16 cellular contexts compared by ENCODE assay signal in genomic region chr2:241379481-241380480, GRCh38. TPM values are rescaled to one million over a fixed set of nuclear protein-coding genes. Genes with fewer than 3 reads are reported as not detected.
DNase-seq lines count a peak whose midpoint lies in the region; TF ChIP-seq lines count a peak whose summit lies in the region.
"Had no signal": no experiment of that assay in that cellular context is flagged by ENCODE, and none has a peak within 500 bp of the region (broad histone marks: within the 10 kb centered on the region; RNA-seq: fewer than 3 reads in every experiment).

No MANE protein-coding gene starts in this region.

- CTCF ChIA-PET in SK-N-SH (lab: Yijun Ruan, JAX), result interaction anchor here (1.3 kb wide), 1 partner anchor 12 kb away, joined by 3 read pairs; no protein-coding TSS in a partner anchor
- CTCF ChIA-PET in CD8-positive, alpha-beta memory T cell (lab: Charles Lee), result no interaction called here

- peaks cover 77% of the 10 kb centered on the region; the same call in 1 of the 2 replicates for H3K79me2 ChIP-seq in SK-N-SH (ENCODE audit: insufficient read depth)
- H3K79me2 ChIP-seq in smooth muscle cell (ENCODE audit: low read depth), result peaks cover 45% of the 10 kb centered on the region

- H3K4me3 Mint-ChIP-seq in CD8-positive, alpha-beta memory T cell, result no peak overlapping the region
- H3K4me3 Mint-ChIP-seq: activated naive CD8-positive, alpha-beta T cell treated with anti-CD3 and anti-CD28 coated beads, Interleukin-2, amount 10 ng/mL, durations not matched to agents 7 days and 5 days had no signal

- H3K27ac Mint-ChIP-seq in CD8-positive, alpha-beta memory T cell, result no peak overlapping the region
- H3K27ac Mint-ChIP-seq: activated naive CD8-positive, alpha-beta T cell treated with anti-CD3 and anti-CD28 coated beads, Interleukin-2, amount 10 ng/mL, durations not matched to agents 7 days and 5 days had no signal

- no peak for TF ChIP-seq CTCF in SK-N-SH (IDR thresholded peaks at IDR 0.05)
- TF ChIP-seq CTCF in foreskin fibroblast (IDR thresholded peaks at IDR 0.05; ENCODE audit: low read depth, low read length), result no peak
- TF ChIP-seq CTCF in smooth muscle cell (IDR thresholded peaks at IDR 0.05; ENCODE audit: borderline replicate concordance, insufficient read depth, poor library complexity, severe bottlenecking), result no peak

- H3K36me3 Mint-ChIP-seq in CD8-positive, alpha-beta memory T cell, result peaks cover 0 to 25% (median 8%) of the 10 kb centered on the region in 3 donors

- peak; percentile 63 for DNase-seq in AG20443 (ENCODE audit: low spot score)
- no peak for DNase-seq in SK-N-SH
- peak; percentile 34 to 73 for DNase-seq in foreskin fibroblast
- DNase-seq in smooth muscle cell (lab: John Stamatoyannopoulos, UW; ENCODE audit: unreplicated experiment), result no peak
- no peak for DNase-seq in CD8-positive, alpha-beta memory T cell
- DNase-seq in NCI-H2227 (lab: John Stamatoyannopoulos, UW; ENCODE audit: unreplicated experiment), result no peak
- DNase-seq in dermis blood vessel endothelial cell, result no peak
- DNase-seq in NCI-H1436 treated with DMSO at 0.1 percent for 48 hours (lab: John Stamatoyannopoulos, UW), result no peak
- DNase-seq: activated CD4-positive, CD25-positive, alpha-beta regulatory T cell treated with anti-CD3 and anti-CD28 coated beads, Interleukin-2, amount 50 U/mL, for 72 hours; activated naive CD8-positive, alpha-beta T cell treated with anti-CD3 and anti-CD28 coated beads, Interleukin-2, amount 10 ng/mL, durations not matched to agents 7 days and 5 days; DND-41; H7; MV-4-11; NCI-H2171 treated with DMSO at 0.1 percent for 48 hours; T-helper 1 cell had no signal

- H3K27me3 ChIP-seq in SK-N-SH (ENCODE audit: insufficient read depth) (no peaks in the 10 kb centered on the region), smooth muscle cell (ENCODE audit: low read depth) (no peaks in the 10 kb centered on the region)
- no peaks in the 10 kb centered on the region for H3K27me3 ChIP-seq in CD8-positive, alpha-beta memory T cell (ENCODE audit: insufficient read depth, low read length, poor library complexity, severe bottlenecking)
- H3K27me3 ChIP-seq: BLaER1 treated with 17β-estradiol and CSF1 and Interleukin-3, amounts not matched to agents 10 nM and 100 nM had no signal

- H4K20me1 ChIP-seq in SK-N-SH (ENCODE audit: insufficient read depth) (peaks cover 4% of the 10 kb centered on the region; the same call in 1 of the 2 replicates), smooth muscle cell (ENCODE audit: low read depth) (peaks cover 51% of the 10 kb centered on the region)

- H3K27ac ChIP-seq in SK-N-SH (ENCODE audit: low read depth in 2 of 2, low read length in 1 of 2) (peak overlapping the region; percentile 40 to 71; a peak in 2 of 4 replicates), smooth muscle cell (ENCODE audit: low read depth) (peak overlapping the region; percentile 4)
- no peak overlapping the region for H3K27ac ChIP-seq in CD8-positive, alpha-beta memory T cell (ENCODE audit: low read depth, low read length)
- H3K27ac ChIP-seq: BLaER1 treated with 17β-estradiol and CSF1 and Interleukin-3, amounts not matched to agents 10 nM and 100 nM had no signal

- H3K9me3 ChIP-seq in SK-N-SH (no peaks in the 10 kb centered on the region), smooth muscle cell (replicated peaks; ENCODE audit: low read depth) (no peaks in the 10 kb centered on the region)
- no peaks in the 10 kb centered on the region for H3K9me3 ChIP-seq in CD8-positive, alpha-beta memory T cell (ENCODE audit: low read length)

- no peak for TF ChIP-seq EP300 in SK-N-SH (IDR thresholded peaks at IDR 0.05; ENCODE audit: borderline replicate concordance in 1 of 2, low read depth in 1 of 2, low read length in 1 of 2)

- H3K36me3 ChIP-seq in SK-N-SH (replicated peaks in 1 of 2; ENCODE audit: control insufficient read depth in 1 of 2, insufficient read depth in 2 of 2, low read length in 1 of 2) (peaks cover 5 to 13% of the 10 kb centered on the region in 2 experiments), smooth muscle cell (ENCODE audit: low read depth) (no peaks in the 10 kb centered on the region)
- H3K36me3 ChIP-seq in CD8-positive, alpha-beta memory T cell (ENCODE audit: insufficient read depth, low read length), result peaks cover 5% of the 10 kb centered on the region

- no peak for TF ChIP-seq RAD21 in SK-N-SH (IDR thresholded peaks at IDR 0.05; ENCODE audit: low read length)

- POLR2A ChIA-PET in SK-N-SH (lab: Yijun Ruan, JAX), result no interaction called here
- POLR2A ChIA-PET in CD8-positive, alpha-beta memory T cell (lab: Charles Lee), result no interaction called here

- H3F3A ChIP-seq in SK-N-SH (replicated peaks; ENCODE audit: insufficient read depth), result no peaks in the 10 kb centered on the region
- no peaks in the 10 kb centered on the region for H3F3A ChIP-seq in smooth muscle cell (ENCODE audit: low read depth)

- H3K9me3 Mint-ChIP-seq in CD8-positive, alpha-beta memory T cell, result no peaks in the 10 kb centered on the region
- H3K9me3 Mint-ChIP-seq: activated naive CD8-positive, alpha-beta T cell treated with anti-CD3 and anti-CD28 coated beads, Interleukin-2, amount 10 ng/mL, durations not matched to agents 7 days and 5 days had no signal

- H3K9me2 ChIP-seq in SK-N-SH, result no peaks in the 10 kb centered on the region

- H3K4me3 ChIP-seq in SK-N-SH (ENCODE audit: low read depth in 2 of 2, low read length in 1 of 2) (no peak overlapping the region), foreskin fibroblast (ENCODE audit: low read depth in 1 of 2, low read length in 2 of 2) (peak overlapping the region in 1 of 2 donors; percentile 2), smooth muscle cell (no peak overlapping the region)
- H3K4me3 ChIP-seq in CD8-positive, alpha-beta memory T cell (ENCODE audit: low read length), result no peak overlapping the region
- H3K4me3 ChIP-seq: BLaER1 treated with 17β-estradiol and CSF1 and Interleukin-3, amounts not matched to agents 10 nM and 100 nM had no signal

- no peaks in the 10 kb centered on the region for H3K27me3 Mint-ChIP-seq in CD8-positive, alpha-beta memory T cell
- H3K27me3 Mint-ChIP-seq: activated naive CD8-positive, alpha-beta T cell treated with anti-CD3 and anti-CD28 coated beads, Interleukin-2, amount 10 ng/mL, durations not matched to agents 7 days and 5 days had no signal

- 78% methylated on average over 7 of the region's 9 CpGs for WGBS in SK-N-SH (ENCODE audit: low lambda C conversion rate)
- WGBS in smooth muscle cell (ENCODE audit: low lambda C conversion rate), result 87% methylated on average over 9 of the region's 9 CpGs

- peaks cover 0 to 6% (median 4%) of the 10 kb centered on the region in 3 donors for H3K4me1 Mint-ChIP-seq in CD8-positive, alpha-beta memory T cell

- peak overlapping the region; percentile 17; the same call in 1 of the 2 replicates for H3K4me2 ChIP-seq in SK-N-SH
- peak overlapping the region; percentile 26 for H3K4me2 ChIP-seq in smooth muscle cell
- H3K4me2 ChIP-seq: BLaER1 treated with 17β-estradiol and CSF1 and Interleukin-3, amounts not matched to agents 10 nM and 100 nM had no signal

- H3K4me1 ChIP-seq in SK-N-SH (ENCODE audit: control insufficient read depth in 1 of 2, insufficient read depth in 2 of 2, low read depth in 1 of 2, low read length in 1 of 2) (peaks cover 8 to 12% of the 10 kb centered on the region in 2 experiments), smooth muscle cell (ENCODE audit: low read depth) (no peaks in the 10 kb centered on the region)
- no peaks in the 10 kb centered on the region for H3K4me1 ChIP-seq in CD8-positive, alpha-beta memory T cell (ENCODE audit: insufficient read depth, low read length)

- no peak overlapping the region for H2AFZ ChIP-seq in SK-N-SH (ENCODE audit: low read depth)
- no peak overlapping the region for H2AFZ ChIP-seq in smooth muscle cell (ENCODE audit: low read depth)

- H3K9ac ChIP-seq in SK-N-SH (no peak overlapping the region), smooth muscle cell (ENCODE audit: low read depth) (no peak overlapping the region)
- H3K9ac ChIP-seq: BLaER1 treated with 17β-estradiol and CSF1 and Interleukin-3, amounts not matched to agents 10 nM and 100 nM had no signal

TF ChIP-seq in SK-N-SH, 30 proteins besides CTCF, POLR2A, EP300 and RAD21:
- TF ChIP-seq MAX (IDR thresholded peaks at IDR 0.05; ENCODE audit: low read depth) (no peak), RFX5 (IDR thresholded peaks at IDR 0.05; ENCODE audit: low read length) (no peak), SMC3 (IDR thresholded peaks at IDR 0.05; ENCODE audit: low read depth, low read length) (no peak), TCF12 (IDR thresholded peaks at IDR 0.05) (no peak), CHD2 (IDR thresholded peaks at IDR 0.05; ENCODE audit: low read length, partially characterized antibody) (no peak), JUND (IDR thresholded peaks at IDR 0.05) (no peak), GATA2 (CRISPR knock-in tag; IDR thresholded peaks at IDR 0.05) (no peak), MEF2A (IDR thresholded peaks at IDR 0.05; ENCODE audit: borderline replicate concordance, low read depth) (no peak), PBX3 (IDR thresholded peaks at IDR 0.05) (no peak)
TF ChIP-seq in SK-N-SH: peak in this region for 0.

RNA-seq across cellular contexts. Expression of gene FARP2, which starts 23.7 kb away (rescaled TPM):
- 11.5 and 13.9 TPM in 2 replicates for polyA plus RNA-seq in SK-N-SH (2012; rRNA removed)
- polyA plus RNA-seq in SK-N-SH (2012; cell fraction: cytosol; rRNA removed), result 11.9 and 13.0 TPM in 2 replicates
- 34.1 and 68.4 TPM in 2 replicates for polyA plus RNA-seq in SK-N-SH (2012; cell fraction: nucleus; rRNA removed)
- total RNA-seq in smooth muscle cell, result 27.4 and 27.6 TPM in 2 replicates
- polyA plus RNA-seq in smooth muscle cell, result 15.9 and 18.4 TPM in 2 replicates
- 10 to 100 TPM; 32.8 to 36.0 TPM for total RNA-seq in CD8-positive, alpha-beta memory T cell
- polyA plus RNA-seq in CD8-positive, alpha-beta memory T cell, result 10.4 TPM
- 38.3 and 43.8 TPM in 2 replicates for total RNA-seq in dermis blood vessel endothelial cell

Comparison
In these comparisons a context has a peak if more than half of its experiments do, and no peak if none do; other contexts are left out.
1. DNase-seq: peak in AG20443 (single experiment) and foreskin fibroblast (2 of 2); none in SK-N-SH (single experiment), smooth muscle cell (single experiment), CD8-positive, alpha-beta memory T cell (0 of 5), NCI-H2227 (single experiment), dermis blood vessel endothelial cell (single experiment) and NCI-H1436 treated with DMSO at 0.1 percent for 48 hours (single experiment).